Comparison of ENCODE assay signal across 12 cellular contexts in the genomic region with DNA sequence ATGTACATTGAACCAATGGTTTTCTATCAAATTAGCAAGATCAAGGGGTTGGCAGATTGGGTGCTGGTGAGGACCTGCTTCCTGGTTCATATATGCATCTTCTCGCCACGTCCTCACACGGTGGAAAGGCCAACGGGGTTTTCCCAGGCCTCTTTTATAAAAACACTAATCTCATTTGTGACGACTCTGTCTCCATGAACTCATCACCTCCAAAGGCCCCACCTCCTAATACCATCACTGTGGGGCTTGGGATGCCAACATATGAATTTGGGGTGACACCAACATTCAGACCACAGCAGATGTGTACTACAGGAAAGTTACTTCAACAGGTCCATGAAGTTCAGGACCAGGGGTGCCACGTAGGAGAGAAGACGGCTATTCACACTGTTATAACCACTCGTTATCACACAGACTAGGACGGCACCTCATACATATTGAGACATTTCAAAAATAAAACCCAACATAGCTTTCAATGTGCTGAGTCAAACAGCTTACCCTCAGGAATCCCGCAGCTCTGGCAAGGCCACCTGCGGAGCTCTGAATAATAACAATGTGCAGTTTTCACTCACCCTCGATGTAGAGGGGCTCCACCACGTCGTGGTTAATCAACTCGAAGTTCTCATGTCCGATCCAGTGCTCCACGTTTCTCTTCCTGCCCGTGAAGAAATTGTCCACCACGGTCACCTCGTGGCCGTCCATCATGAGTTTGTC. TPM values are rescaled to one million over a fixed set of nuclear protein-coding genes. Genes with fewer than 3 reads are reported as not detected.
DNase-seq lines count a peak whose midpoint lies in the region; ATAC-seq, FAIRE-seq and TF ChIP-seq lines count a peak whose summit lies in the region.
"Had no signal": no experiment of that assay in that cellular context is flagged by ENCODE, and none has a peak within 500 bp of the region (broad histone marks: within the 10 kb centered on the region; RNA-seq: fewer than 3 reads in every experiment).

No MANE protein-coding gene starts in this region.

- DNase-seq in T-helper 22 cell (ENCODE audit: low read depth), result peak; percentile 64
- no peak for DNase-seq in activated naive CD4-positive, alpha-beta T cell treated with anti-CD3 and anti-CD28 coated beads, Interleukin-2, amount 50 U/mL, for 72 hours (ENCODE audit: low spot score in 2 of 2)
- DNase-seq in stimulated activated CD4-positive, alpha-beta T cell treated with anti-CD3 and anti-CD28 coated beads, Interleukin-2, amount 100 ng/mL, for 4 hours (ENCODE audit: low read depth), result peak; percentile 48
- DNase-seq in gastrocnemius medialis, result no peak
- no peak for DNase-seq in mammary epithelial cell
- no peak for DNase-seq in GM19239 (ENCODE audit: insufficient read length, low spot score)
- DNase-seq: colonic mucosa, NCI-H1092, NCI-H526 had no signal

- no peak overlapping the region for H3K4me2 ChIP-seq in mammary epithelial cell (ENCODE audit: insufficient read depth, low read depth, low read length)

- H3K36me3 Mint-ChIP-seq in activated naive CD4-positive, alpha-beta T cell treated with anti-CD3 and anti-CD28 coated beads, Interleukin-2, amount 50 U/mL, for 72 hours, result peaks cover 16 to 45% of the 10 kb centered on the region in 2 donors

- no peaks in the 10 kb centered on the region for H3K9me3 ChIP-seq in gastrocnemius medialis
- H3K9me3 ChIP-seq in mammary epithelial cell (replicated peaks; ENCODE audit: insufficient read depth, low read length), result no peaks in the 10 kb centered on the region
- H3K9me3 ChIP-seq: colonic mucosa had no signal

- ATAC-seq in HG02588 (IDR thresholded peaks at IDR 0.05; ENCODE audit: unreplicated experiment) (peak; percentile 54), gastrocnemius medialis (no peak)
- ATAC-seq in activated naive CD4-positive, alpha-beta T cell treated with anti-CD3 and anti-CD28 coated beads, Interleukin-2, amount 50 U/mL, for 72 hours, result peak; percentile 52 to 60

- H3K9me3 Mint-ChIP-seq in activated naive CD4-positive, alpha-beta T cell treated with anti-CD3 and anti-CD28 coated beads, Interleukin-2, amount 50 U/mL, for 72 hours, result no peaks in the 10 kb centered on the region
- H3K9me3 Mint-ChIP-seq: nephron had no signal

- TF ChIP-seq CTCF in gastrocnemius medialis (IDR thresholded peaks at IDR 0.05 in 4 of 5, conservative IDR thresholded peaks at IDR 0.05 in 1 of 5) (no peak), mammary epithelial cell (conservative IDR thresholded peaks at IDR 0.05 in 1 of 2, IDR thresholded peaks at IDR 0.05 in 1 of 2; ENCODE audit: extremely low read depth in 1 of 2, insufficient read depth in 1 of 2, low read depth in 1 of 2, low read length in 2 of 2) (no peak)

- peak overlapping the region; percentile 43 to 72 for H3K27ac Mint-ChIP-seq in activated naive CD4-positive, alpha-beta T cell treated with anti-CD3 and anti-CD28 coated beads, Interleukin-2, amount 50 U/mL, for 72 hours
- H3K27ac Mint-ChIP-seq: nephron had no signal

- TF ChIP-seq POLR2A in gastrocnemius medialis (IDR thresholded peaks at IDR 0.05), result no peak

- no TSS peak for BruUV-seq in mammary epithelial cell (replicated peaks; lab: Mats Ljungman, UMichigan)

- H2AFZ ChIP-seq in mammary epithelial cell (ENCODE audit: low read depth, low read length), result no peak overlapping the region

- dilution Hi-C loops in mammary epithelial cell (cut with HindIII; ENCODE audit: low sequenced_read_pairs), result no loop called here

- H3K4me3 ChIP-seq in gastrocnemius medialis (no peak overlapping the region), mammary epithelial cell (replicated peaks in 1 of 3; ENCODE audit: insufficient read depth in 1 of 3, low read depth in 2 of 3, low read length in 3 of 3) (no peak overlapping the region)
- H3K4me3 ChIP-seq: colonic mucosa, skin epidermis had no signal

- no peak overlapping the region for H3K9ac ChIP-seq in mammary epithelial cell (ENCODE audit: insufficient read depth, low read length)

- no peaks in the 10 kb centered on the region for H4K20me1 ChIP-seq in mammary epithelial cell (ENCODE audit: insufficient read depth, low read length)

- H3K27ac ChIP-seq in gastrocnemius medialis (no peak overlapping the region), mammary epithelial cell (ENCODE audit: insufficient read depth, low read depth, low read length) (no peak overlapping the region)
- H3K27ac ChIP-seq: colonic mucosa had no signal

- H3K4me1 ChIP-seq in gastrocnemius medialis (peaks cover 5 to 16% of the 10 kb centered on the region in 2 donors), mammary epithelial cell (ENCODE audit: insufficient read depth, low read length) (peaks cover 17% of the 10 kb centered on the region)

- H3K79me2 ChIP-seq in mammary epithelial cell (ENCODE audit: insufficient read depth, low read length), result peaks cover 4% of the 10 kb centered on the region

- H3K27me3 ChIP-seq in gastrocnemius medialis (no peaks in the 10 kb centered on the region), mammary epithelial cell (ENCODE audit: insufficient read depth, low read length) (no peaks in the 10 kb centered on the region)
- H3K27me3 ChIP-seq: colonic mucosa had no signal

- WGBS in mammary epithelial cell (ENCODE audit: low coverage, missing lambda C conversion rate), result 95% methylated on average over 19 of the region's 21 CpGs

- in situ Hi-C loops in gastrocnemius medialis (cut with MboI; ENCODE audit: low sequenced_read_pairs in 4 of 4) (no loop called here), mammary epithelial cell (cut with MboI; ENCODE audit: low sequenced_read_pairs in 2 of 2) (no loop called here)

- intact Hi-C loops in gastrocnemius medialis (cut with DNase I; ENCODE audit: low total_unique reads) (no loop called here), mammary epithelial cell (cut with micrococcal nuclease) (no loop called here)

- no peaks in the 10 kb centered on the region for H3K36me3 ChIP-seq in gastrocnemius medialis
- H3K36me3 ChIP-seq in mammary epithelial cell (ENCODE audit: insufficient read depth, low read length), result peaks cover 3% of the 10 kb centered on the region
- H3K36me3 ChIP-seq: colonic mucosa had no signal

- no peak for FAIRE-seq in GM19239 (lab: Jason Lieb, UNC)

- CTCF ChIA-PET in mammary epithelial cell (lab: Charles Lee; ENCODE audit: low non-redundant PET), result no interaction called here

RNA-seq across cellular contexts. Expression of a gene that starts 49.3 kb away (rescaled TPM):
- total RNA-seq in activated naive CD4-positive, alpha-beta T cell treated with anti-CD3 and anti-CD28 coated beads, Interleukin-2, amount 50 U/mL, for 72 hours, result 10 to 100 TPM; 37.0 to 59.5 TPM
- total RNA-seq in gastrocnemius medialis (10 to 100 TPM in 3 of 4 donors, 1 to 10 TPM in 1; 8.0 to 46.9 (median 18.4) TPM), mammary epithelial cell (10 to 100 TPM; 43.8 to 65.3 TPM)
- polyA plus RNA-seq in mammary epithelial cell, result 66.7 TPM
- polyA minus RNA-seq in mammary epithelial cell, result 38.4 TPM

Comparison
In these comparisons a context has a peak if more than half of its experiments do, and no peak if none do; other contexts are left out.
1. ATAC-seq: peak in HG02588 (single experiment) and activated naive CD4-positive, alpha-beta T cell treated with anti-CD3 and anti-CD28 coated beads, Interleukin-2, amount 50 U/mL, for 72 hours (2 of 2); none in gastrocnemius medialis (0 of 2).
2. DNase-seq: peak in T-helper 22 cell (single experiment) and stimulated activated CD4-positive, alpha-beta T cell treated with anti-CD3 and anti-CD28 coated beads, Interleukin-2, amount 100 ng/mL, for 4 hours (single experiment); none in activated naive CD4-positive, alpha-beta T cell treated with anti-CD3 and anti-CD28 coated beads, Interleukin-2, amount 50 U/mL, for 72 hours (0 of 2), gastrocnemius medialis (0 of 2), mammary epithelial cell (single experiment) and GM19239 (single experiment).